In the genomic region with DNA sequence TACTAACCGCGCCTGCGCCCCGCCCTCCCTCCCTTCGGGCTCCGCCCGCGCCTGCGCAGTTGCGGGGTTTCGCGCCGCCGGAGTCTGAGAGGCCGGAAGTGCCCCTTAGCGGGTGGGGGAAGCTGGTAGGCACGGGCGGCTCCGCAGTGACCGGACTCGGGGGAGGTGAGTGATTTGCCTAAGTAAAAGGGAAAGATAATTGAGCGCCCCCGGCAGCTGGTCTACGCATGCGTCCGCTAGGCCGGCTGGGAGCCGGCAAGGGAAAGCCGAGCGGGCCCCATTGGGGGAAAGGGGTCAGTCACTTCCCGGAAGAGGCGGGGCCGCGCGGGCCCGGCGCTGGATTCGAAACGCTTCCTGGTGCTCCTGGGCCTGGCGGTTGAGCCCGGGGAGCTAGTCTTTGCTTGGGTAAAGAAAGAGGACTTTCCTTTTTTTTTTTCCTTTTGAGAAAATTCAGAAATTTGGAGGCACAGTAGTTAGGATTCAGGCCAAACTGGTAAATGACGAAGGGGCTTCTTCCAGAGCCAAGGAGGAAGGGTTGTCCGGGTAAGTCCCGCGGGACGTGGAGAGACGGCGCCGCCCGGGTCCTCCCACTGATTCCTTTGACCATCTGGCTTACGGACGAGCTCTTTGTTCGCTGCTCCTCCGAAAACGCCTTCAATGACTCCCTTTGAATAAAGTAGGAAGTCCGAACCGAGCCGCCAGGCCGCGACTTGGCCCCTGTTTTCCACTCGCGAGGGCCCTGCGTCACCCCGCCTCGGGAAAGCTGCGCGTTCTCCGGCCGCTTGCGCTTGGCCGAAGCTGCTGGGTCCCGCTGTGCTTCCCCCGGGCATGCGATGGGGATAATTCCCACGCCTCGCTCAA, we compare ENCODE assay signal across 8 cellular contexts. TPM values are rescaled to one million over a fixed set of nuclear protein-coding genes. Genes with fewer than 3 reads are reported as not detected.
DNase-seq lines count a peak whose midpoint lies in the region; ATAC-seq, FAIRE-seq and TF ChIP-seq lines count a peak whose summit lies in the region.

A gene with protein sequence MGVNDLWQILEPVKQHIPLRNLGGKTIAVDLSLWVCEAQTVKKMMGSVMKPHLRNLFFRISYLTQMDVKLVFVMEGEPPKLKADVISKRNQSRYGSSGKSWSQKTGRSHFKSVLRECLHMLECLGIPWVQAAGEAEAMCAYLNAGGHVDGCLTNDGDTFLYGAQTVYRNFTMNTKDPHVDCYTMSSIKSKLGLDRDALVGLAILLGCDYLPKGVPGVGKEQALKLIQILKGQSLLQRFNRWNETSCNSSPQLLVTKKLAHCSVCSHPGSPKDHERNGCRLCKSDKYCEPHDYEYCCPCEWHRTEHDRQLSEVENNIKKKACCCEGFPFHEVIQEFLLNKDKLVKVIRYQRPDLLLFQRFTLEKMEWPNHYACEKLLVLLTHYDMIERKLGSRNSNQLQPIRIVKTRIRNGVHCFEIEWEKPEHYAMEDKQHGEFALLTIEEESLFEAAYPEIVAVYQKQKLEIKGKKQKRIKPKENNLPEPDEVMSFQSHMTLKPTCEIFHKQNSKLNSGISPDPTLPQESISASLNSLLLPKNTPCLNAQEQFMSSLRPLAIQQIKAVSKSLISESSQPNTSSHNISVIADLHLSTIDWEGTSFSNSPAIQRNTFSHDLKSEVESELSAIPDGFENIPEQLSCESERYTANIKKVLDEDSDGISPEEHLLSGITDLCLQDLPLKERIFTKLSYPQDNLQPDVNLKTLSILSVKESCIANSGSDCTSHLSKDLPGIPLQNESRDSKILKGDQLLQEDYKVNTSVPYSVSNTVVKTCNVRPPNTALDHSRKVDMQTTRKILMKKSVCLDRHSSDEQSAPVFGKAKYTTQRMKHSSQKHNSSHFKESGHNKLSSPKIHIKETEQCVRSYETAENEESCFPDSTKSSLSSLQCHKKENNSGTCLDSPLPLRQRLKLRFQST (plus strand): TSS at position 336 of the 861 bp plus-strand sequence. CDS start 5,806 bp downstream, outside the sequence.
SMC6 (minus strand) TSS at position 8 of the 861 bp plus-strand sequence. CDS start 7,864 bp downstream, outside the sequence.

- peak; percentile 88 for ATAC-seq in activated T-helper 17 cell treated with anti-CD3 and anti-CD28 coated beads, Interleukin-2, amount 50 U/mL, for 72 hours (replicated peaks)
- peak; percentile 91 for ATAC-seq in naive thymus-derived CD4-positive, alpha-beta T cell
- ATAC-seq in stimulated activated memory B cell treated with anti-CD40 and anti-IgM and Interleukin-4, amounts not matched to agents 10 μg/mL and 1 μg/mL and 100 μg/mL, for 72 hours, result peak; percentile 94

- peak within 1 kb of the TSS; percentile 83 for H2AFZ ChIP-seq in fibroblast of lung (ENCODE audit: low read length)

- peak within 1 kb of the TSS; percentile 95 for H3K4me2 ChIP-seq in fibroblast of lung (ENCODE audit: extremely low read depth, insufficient read depth, low read length)

- peak within 1 kb of the TSS; percentile 77 to 90 (median 88) for H3K4me3 ChIP-seq in fibroblast of lung (replicated peaks in 1 of 4; ENCODE audit: control extremely low read depth in 1 of 4, insufficient read depth in 1 of 4, low read depth in 3 of 4, low read length in 4 of 4)
- H3K4me3 ChIP-seq in naive thymus-derived CD4-positive, alpha-beta T cell (ENCODE audit: low read length), result peak within 1 kb of the TSS; percentile 89

- peak within 1 kb of the TSS; percentile 96 for H3K27ac Mint-ChIP-seq in activated T-helper 17 cell treated with anti-CD3 and anti-CD28 coated beads, Interleukin-2, amount 50 U/mL, for 72 hours
- peak within 1 kb of the TSS; percentile 84 to 98 (median 96) for H3K27ac Mint-ChIP-seq in naive thymus-derived CD4-positive, alpha-beta T cell
- peak within 1 kb of the TSS; percentile 98 for H3K27ac Mint-ChIP-seq in stimulated activated memory B cell treated with anti-CD40 and anti-IgM and Interleukin-4, amounts not matched to agents 10 μg/mL and 1 μg/mL and 100 μg/mL, for 72 hours

- H3K4me1 Mint-ChIP-seq in activated T-helper 17 cell treated with anti-CD3 and anti-CD28 coated beads, Interleukin-2, amount 50 U/mL, for 72 hours, result peaks cover 6% of the 10 kb centered on the region
- peaks cover 13 to 48% (median 29%) of the 10 kb centered on the region in 7 donors for H3K4me1 Mint-ChIP-seq in naive thymus-derived CD4-positive, alpha-beta T cell
- H3K4me1 Mint-ChIP-seq in stimulated activated memory B cell treated with anti-CD40 and anti-IgM and Interleukin-4, amounts not matched to agents 10 μg/mL and 1 μg/mL and 100 μg/mL, for 72 hours, result peaks cover 54% of the 10 kb centered on the region

- peak within 1 kb of the TSS; percentile 94 for H3K9ac ChIP-seq in fibroblast of lung (ENCODE audit: insufficient read depth, low read length)

- H3K9me3 Mint-ChIP-seq in activated T-helper 17 cell treated with anti-CD3 and anti-CD28 coated beads, Interleukin-2, amount 50 U/mL, for 72 hours, result no peaks in the 10 kb centered on the region
- H3K9me3 Mint-ChIP-seq in naive thymus-derived CD4-positive, alpha-beta T cell, result peaks cover 0 to 1% (median 0%) of the 10 kb centered on the region in 11 donors
- H3K9me3 Mint-ChIP-seq in stimulated activated memory B cell treated with anti-CD40 and anti-IgM and Interleukin-4, amounts not matched to agents 10 μg/mL and 1 μg/mL and 100 μg/mL, for 72 hours, result no peaks in the 10 kb centered on the region

- H4K20me1 ChIP-seq in fibroblast of lung (ENCODE audit: control insufficient read depth, extremely low read depth, insufficient read depth, low read length), result no peaks in the 10 kb centered on the region

- TF ChIP-seq POLR2A in H54 (IDR thresholded peaks at IDR 0.05; ENCODE audit: low read depth, low read length), result no peak; the same call in 1 of the 2 replicates

- H3K79me2 ChIP-seq in fibroblast of lung (ENCODE audit: control insufficient read depth, insufficient read depth, low read length), result peaks cover 78% of the 10 kb centered on the region

- DNase-seq in ELF-1 (ENCODE audit: low read depth, low spot score) (peak; percentile 97), H54 (ENCODE audit: insufficient read length, low spot score) (peak; percentile 77), LoVo (ENCODE audit: low spot score) (peak; percentile 87), RWPE1 (ENCODE audit: low spot score) (peak; percentile 96), fibroblast of lung (ENCODE audit: low read depth in 2 of 2) (peak; percentile 85 to 89)
- DNase-seq in naive thymus-derived CD4-positive, alpha-beta T cell, result peak; percentile 84 to 98 (median 94)

- POLR2A ChIA-PET in RWPE1 (lab: Yijun Ruan, JAX; ENCODE audit: low non-redundant PET), result no interaction called here
- POLR2A ChIA-PET in naive thymus-derived CD4-positive, alpha-beta T cell (lab: Charles Lee), result interaction anchor here (1.1 kb wide), 1 partner anchor 30 kb away, joined by 3 read pairs; no protein-coding TSS in a partner anchor

- no peaks in the 10 kb centered on the region for H3K36me3 ChIP-seq in fibroblast of lung (ENCODE audit: control insufficient read depth, insufficient read depth, low read length)
- H3K36me3 ChIP-seq in naive thymus-derived CD4-positive, alpha-beta T cell (ENCODE audit: control insufficient read depth in 2 of 3, insufficient read depth in 3 of 3, low read length in 3 of 3), result peaks cover 0 to 12% (median 0%) of the 10 kb centered on the region in 3 experiments

- peaks cover 5% of the 10 kb centered on the region for H3K36me3 Mint-ChIP-seq in activated T-helper 17 cell treated with anti-CD3 and anti-CD28 coated beads, Interleukin-2, amount 50 U/mL, for 72 hours (ENCODE audit: low read depth)
- peaks cover 0 to 4% (median 0%) of the 10 kb centered on the region in 5 donors for H3K36me3 Mint-ChIP-seq in naive thymus-derived CD4-positive, alpha-beta T cell
- H3K36me3 Mint-ChIP-seq in stimulated activated memory B cell treated with anti-CD40 and anti-IgM and Interleukin-4, amounts not matched to agents 10 μg/mL and 1 μg/mL and 100 μg/mL, for 72 hours, result no peaks in the 10 kb centered on the region

- H3K27me3 ChIP-seq in fibroblast of lung (ENCODE audit: control insufficient read depth, insufficient read depth, low read length), result no peaks in the 10 kb centered on the region
- H3K27me3 ChIP-seq in naive thymus-derived CD4-positive, alpha-beta T cell (ENCODE audit: control insufficient read depth in 2 of 2, insufficient read depth in 2 of 2, low read length in 2 of 2), result no peaks in the 10 kb centered on the region

- peak within 1 kb of the TSS; percentile 82 for H3K4me3 Mint-ChIP-seq in activated T-helper 17 cell treated with anti-CD3 and anti-CD28 coated beads, Interleukin-2, amount 50 U/mL, for 72 hours
- H3K4me3 Mint-ChIP-seq in naive thymus-derived CD4-positive, alpha-beta T cell, result peak within 1 kb of the TSS; percentile 82 to 94 (median 90)
- H3K4me3 Mint-ChIP-seq in stimulated activated memory B cell treated with anti-CD40 and anti-IgM and Interleukin-4, amounts not matched to agents 10 μg/mL and 1 μg/mL and 100 μg/mL, for 72 hours, result peak within 1 kb of the TSS; percentile 99

- H3K4me1 ChIP-seq in fibroblast of lung (ENCODE audit: control insufficient read depth, extremely low read depth, insufficient read depth, low read length), result peaks cover 6% of the 10 kb centered on the region
- peaks cover 0 to 10% of the 10 kb centered on the region in 2 donors for H3K4me1 ChIP-seq in naive thymus-derived CD4-positive, alpha-beta T cell (ENCODE audit: control insufficient read depth in 2 of 2, insufficient read depth in 2 of 2, low read length in 2 of 2)

- H3K9me3 ChIP-seq in fibroblast of lung (ENCODE audit: control insufficient read depth, insufficient read depth, low read depth, low read length), result no peaks in the 10 kb centered on the region
- no peaks in the 10 kb centered on the region for H3K9me3 ChIP-seq in naive thymus-derived CD4-positive, alpha-beta T cell (ENCODE audit: control insufficient read depth in 2 of 3, low read length in 3 of 3)

- CTCF ChIA-PET in RWPE1 (lab: Yijun Ruan, JAX), result interaction anchor here (0.5 to 0.8 kb wide), 5 partner anchors 158 to 1778 kb away, joined by 3 to 5 read pairs (median 3); no protein-coding TSS in a partner anchor
- CTCF ChIA-PET in naive thymus-derived CD4-positive, alpha-beta T cell (lab: Charles Lee), result no interaction called here

- H3K27ac ChIP-seq in RWPE1 (peak within 1 kb of the TSS; percentile 98), fibroblast of lung (ENCODE audit: insufficient read depth, low read length) (peak within 1 kb of the TSS; percentile 92)
- H3K27ac ChIP-seq in naive thymus-derived CD4-positive, alpha-beta T cell (ENCODE audit: low read depth, low read length), result peak within 1 kb of the TSS; percentile 99

- H3K27me3 Mint-ChIP-seq in activated T-helper 17 cell treated with anti-CD3 and anti-CD28 coated beads, Interleukin-2, amount 50 U/mL, for 72 hours, result no peaks in the 10 kb centered on the region
- H3K27me3 Mint-ChIP-seq in naive thymus-derived CD4-positive, alpha-beta T cell, result no peaks in the 10 kb centered on the region
- H3K27me3 Mint-ChIP-seq in stimulated activated memory B cell treated with anti-CD40 and anti-IgM and Interleukin-4, amounts not matched to agents 10 μg/mL and 1 μg/mL and 100 μg/mL, for 72 hours, result no peaks in the 10 kb centered on the region

- intact Hi-C loops in naive thymus-derived CD4-positive, alpha-beta T cell (cut with micrococcal nuclease), result loop anchor here (1.0 to 5.0 kb wide), 4 partner anchors 35 to 1595 kb away; partner anchors contain the start of gene RDH14 (in 2 of the 2)

- TF ChIP-seq CTCF in RWPE1 (conservative IDR thresholded peaks at IDR 0.05; ENCODE audit: low read depth), result no peak
- no peak for TF ChIP-seq CTCF in fibroblast of lung (conservative IDR thresholded peaks at IDR 0.05 in 1 of 2, IDR thresholded peaks at IDR 0.05 in 1 of 2; ENCODE audit: low read depth in 1 of 2, low read length in 2 of 2)

- FAIRE-seq in H54 (lab: Jason Lieb, UNC), result peak; percentile 48

RNA-seq across cellular contexts. Expression of the first gene that starts in this region (rescaled TPM):
- total RNA-seq in activated T-helper 17 cell treated with anti-CD3 and anti-CD28 coated beads, Interleukin-2, amount 50 U/mL, for 72 hours, result 10 to 100 TPM; 27.6 to 38.3 TPM
- 2.8 and 5.0 TPM in 2 replicates for total RNA-seq in fibroblast of lung
- 5.6 and 8.7 TPM in 2 replicates for polyA plus RNA-seq in fibroblast of lung
- 2.5 and 3.9 TPM in 2 replicates for polyA plus RNA-seq in fibroblast of lung (2012)
- 0.24 and 2.3 TPM in 2 replicates for polyA minus RNA-seq in fibroblast of lung (ENCODE audit: low replicate concordance)
- total RNA-seq in naive thymus-derived CD4-positive, alpha-beta T cell, result 10 to 100 TPM in 2 of 5 experiments, 1 to 10 TPM in 3; 5.6 to 25.8 (median 8.0) TPM
- polyA plus RNA-seq in naive thymus-derived CD4-positive, alpha-beta T cell, result 1 to 10 TPM in 1 of 2 donors, under 1 TPM in 1; 0.44 to 1.2 TPM

RNA-seq across cellular contexts. Expression of gene SMC6, which starts in this region (rescaled TPM):
- total RNA-seq in activated T-helper 17 cell treated with anti-CD3 and anti-CD28 coated beads, Interleukin-2, amount 50 U/mL, for 72 hours, result 10 to 100 TPM; 14.1 to 22.3 TPM
- 21.8 and 22.8 TPM in 2 replicates for total RNA-seq in fibroblast of lung
- 12.7 and 17.9 TPM in 2 replicates for polyA plus RNA-seq in fibroblast of lung
- polyA plus RNA-seq in fibroblast of lung (2012), result 12.1 and 14.4 TPM in 2 replicates
- polyA minus RNA-seq in fibroblast of lung (ENCODE audit: low replicate concordance), result 1.4 and 3.2 TPM in 2 replicates
- total RNA-seq in naive thymus-derived CD4-positive, alpha-beta T cell, result 10 to 100 TPM in 4 of 5 experiments, 1 to 10 TPM in 1; 7.9 to 35.6 (median 14.6) TPM
- polyA plus RNA-seq in naive thymus-derived CD4-positive, alpha-beta T cell, result 10 to 100 TPM in 1 of 2 donors, 1 to 10 TPM in 1; 9.1 to 11.5 TPM

Comparison
In these comparisons a context has a peak if more than half of its experiments do, and no peak if none do; other contexts are left out.
1. Peak in every context shown above with its lines: DNase-seq, ATAC-seq, H3K4me3 ChIP-seq and H3K27ac ChIP-seq.